ENCODE assay signal across 8 cellular contexts in genomic region chr2:54457326-54458023, GRCh38. TPM values are rescaled to one million over a fixed set of nuclear protein-coding genes. Genes with fewer than 3 reads are reported as not detected.
A peak's percentile ranks its signal among the peaks of the same experiment; 100 is the strongest.
DNase-seq lines count a peak whose midpoint lies in the region; ATAC-seq and TF ChIP-seq lines count a peak whose summit lies in the region.

No MANE protein-coding gene starts in this region.

- H3F3A ChIP-seq in GM23248 (ENCODE audit: insufficient read depth) (peaks cover 52% of the 10 kb centered on the region), OCI-LY1 (ENCODE audit: insufficient read depth, low read length) (no peaks in the 10 kb centered on the region)

- H3K79me2 ChIP-seq in GM23248 (ENCODE audit: insufficient read depth): peaks cover 54% of the 10 kb centered on the region
- no peaks in the 10 kb centered on the region for H3K79me2 ChIP-seq in OCI-LY1 (ENCODE audit: insufficient read depth, low read length)

- no peaks in the 10 kb centered on the region for H3K9me2 ChIP-seq in GM23248 (ENCODE audit: insufficient read depth)
- H3K9me2 ChIP-seq in OCI-LY1 (ENCODE audit: low read depth, low read length): no peaks in the 10 kb centered on the region

- H3K4me1 Mint-ChIP-seq in MCF 10A (ENCODE audit: insufficient read depth, unreplicated experiment): no peaks in the 10 kb centered on the region
- H3K4me1 Mint-ChIP-seq in stimulated activated memory B cell treated with anti-CD40 and anti-IgM and Interleukin-4, amounts not matched to agents 10 μg/mL and 1 μg/mL and 100 μg/mL, for 72 hours: peaks cover 28% of the 10 kb centered on the region

- H3K27me3 Mint-ChIP-seq in MCF 10A (ENCODE audit: insufficient read depth, unreplicated experiment): no peaks in the 10 kb centered on the region
- peaks cover 49% of the 10 kb centered on the region for H3K27me3 Mint-ChIP-seq in stimulated activated memory B cell treated with anti-CD40 and anti-IgM and Interleukin-4, amounts not matched to agents 10 μg/mL and 1 μg/mL and 100 μg/mL, for 72 hours

- POLR2A ChIA-PET in MCF 10A (lab: Yijun Ruan, JAX): interaction anchor here (0.9 to 1.5 kb wide), 3 partner anchors 11 to 127 kb away, joined by 3 to 5 read pairs (median 3); a partner anchor contains a TSS

- intact Hi-C loops in MCF 10A (cut with micrococcal nuclease): no loop called here

- DNase-seq in ACHN (peak; percentile 44), GM23248 (peak; percentile 67), MCF 10A (ENCODE audit: unreplicated experiment) (no peak), iris pigment epithelial cell (ENCODE audit: low read depth) (peak; percentile 22), GOT3 (lab: John Stamatoyannopoulos, UW) (no peak)

- peak; percentile 61 for ATAC-seq in stimulated activated memory B cell treated with anti-CD40 and anti-IgM and Interleukin-4, amounts not matched to agents 10 μg/mL and 1 μg/mL and 100 μg/mL, for 72 hours
- ATAC-seq in GM21737 (IDR thresholded peaks at IDR 0.05; ENCODE audit: unreplicated experiment): no peak

- H3K9ac ChIP-seq in GM23248 (peak overlapping the region; percentile 88), OCI-LY1 (ENCODE audit: low read length) (peak overlapping the region; percentile 61; the same call in 1 of the 2 replicates)

- CTCF ChIA-PET in MCF 10A (lab: Yijun Ruan, JAX): interaction anchor here (0.6 to 1.4 kb wide), 2 partner anchors 10 to 88 kb away, joined by 3 to 4 read pairs; no protein-coding TSS in a partner anchor

- H3K36me3 ChIP-seq in GM23248 (ENCODE audit: low read depth): no peaks in the 10 kb centered on the region
- no peaks in the 10 kb centered on the region for H3K36me3 ChIP-seq in OCI-LY1 (ENCODE audit: insufficient read depth, low read length)

- H3K27ac Mint-ChIP-seq in MCF 10A (ENCODE audit: low read depth, unreplicated experiment): no peak overlapping the region
- H3K27ac Mint-ChIP-seq in stimulated activated memory B cell treated with anti-CD40 and anti-IgM and Interleukin-4, amounts not matched to agents 10 μg/mL and 1 μg/mL and 100 μg/mL, for 72 hours: no peak overlapping the region

- H2AFZ ChIP-seq in GM23248 (peak overlapping the region; percentile 78), OCI-LY1 (ENCODE audit: low read length) (no peak overlapping the region)

- peak overlapping the region; percentile 76 for H3K4me3 Mint-ChIP-seq in MCF 10A (ENCODE audit: unreplicated experiment)
- peak overlapping the region; percentile 89 for H3K4me3 Mint-ChIP-seq in stimulated activated memory B cell treated with anti-CD40 and anti-IgM and Interleukin-4, amounts not matched to agents 10 μg/mL and 1 μg/mL and 100 μg/mL, for 72 hours

- H3K4me1 ChIP-seq in GM23248 (ENCODE audit: insufficient read depth) (peaks cover 36% of the 10 kb centered on the region), OCI-LY1 (ENCODE audit: insufficient read depth, low read length, severe bottlenecking) (peaks cover 39% of the 10 kb centered on the region)

- in situ Hi-C loops in ACHN (cut with HindIII; ENCODE audit: low pct_ligation_motif_present, low pct_unique_long_range_greater_than_20kb, low sequenced_read_pairs): no loop called here
- in situ Hi-C loops in GM23248 (cut with MboI): no loop called here

- no peaks in the 10 kb centered on the region for H3K36me3 Mint-ChIP-seq in MCF 10A (ENCODE audit: insufficient read depth, unreplicated experiment)
- H3K36me3 Mint-ChIP-seq in stimulated activated memory B cell treated with anti-CD40 and anti-IgM and Interleukin-4, amounts not matched to agents 10 μg/mL and 1 μg/mL and 100 μg/mL, for 72 hours: no peaks in the 10 kb centered on the region

- no peaks in the 10 kb centered on the region for H3K9me3 Mint-ChIP-seq in MCF 10A (ENCODE audit: unreplicated experiment)
- no peaks in the 10 kb centered on the region for H3K9me3 Mint-ChIP-seq in stimulated activated memory B cell treated with anti-CD40 and anti-IgM and Interleukin-4, amounts not matched to agents 10 μg/mL and 1 μg/mL and 100 μg/mL, for 72 hours

- no TSS peak for BruUV-seq in MCF 10A (replicated peaks; lab: Mats Ljungman, UMichigan)

- H3K4me2 ChIP-seq in GM23248 (ENCODE audit: unreplicated experiment): peak overlapping the region; percentile 88
- peak overlapping the region; percentile 85 for H3K4me2 ChIP-seq in OCI-LY1 (ENCODE audit: low read length)

- H3K9me3 ChIP-seq in GM23248 (ENCODE audit: low read depth) (no peaks in the 10 kb centered on the region), OCI-LY1 (ENCODE audit: low read length) (no peaks in the 10 kb centered on the region)

- WGBS in GM23248 (ENCODE audit: low coverage in 1 of 2, low lambda C conversion rate in 2 of 2, missing lambda C conversion rate in 2 of 2), 2 experiments: 1 to 2% methylated on average over 22 to 31 of the region's 34 CpGs

- H3K27ac ChIP-seq in GM23248: peak overlapping the region; percentile 66
- no peak overlapping the region for H3K27ac ChIP-seq in OCI-LY1 (ENCODE audit: low read depth, low read length, poor library complexity, severe bottlenecking)

- TF ChIP-seq CTCF in OCI-LY1 (IDR thresholded peaks at IDR 0.05; ENCODE audit: low read length): no peak; the same call in 1 of the 2 replicates
- TF ChIP-seq CTCF in MCF 10A (IDR thresholded peaks at IDR 0.05; ENCODE audit: unreplicated experiment): no peak

- peak overlapping the region; percentile 99 for H3K4me3 ChIP-seq in GM23248
- H3K4me3 ChIP-seq in OCI-LY1 (ENCODE audit: low read depth, low read length, poor library complexity, severe bottlenecking): peak overlapping the region; percentile 74

- H3K27me3 ChIP-seq in GM23248 (replicated peaks; ENCODE audit: insufficient read depth) (no peaks in the 10 kb centered on the region), OCI-LY1 (ENCODE audit: insufficient read depth, low read length) (no peaks in the 10 kb centered on the region; the same call in 1 of the 2 replicates)

- H4K20me1 ChIP-seq in GM23248 (ENCODE audit: insufficient read depth): peaks cover 15% of the 10 kb centered on the region; the same call in 1 of the 2 replicates
- no peaks in the 10 kb centered on the region for H4K20me1 ChIP-seq in OCI-LY1 (ENCODE audit: insufficient read depth, low read length)

RNA-seq across cellular contexts. Expression of gene SPTBN1, which starts 1.3 kb away (rescaled TPM):
- total RNA-seq in GM23248 (2014; rRNA removed; shearing (Covaris generic)): 187 and 199 TPM in 2 replicates
- 52.6 and 57.7 TPM in 2 replicates for polyA plus RNA-seq in GM23248 (2016; fragmentation: Nextera tagmentation; extraction: Ambion mirVana)
- total RNA-seq in MCF 10A (2022): 148 and 171 TPM in 2 replicates

Comparison
In these comparisons a context has a peak if more than half of its experiments do, and no peak if none do; other contexts are left out.
1. DNase-seq: peak in ACHN (single experiment), GM23248 (single experiment) and iris pigment epithelial cell (single experiment); none in MCF 10A (single experiment) and GOT3 (single experiment).